8 cellular contexts compared by ENCODE assay signal in the genomic region with DNA sequence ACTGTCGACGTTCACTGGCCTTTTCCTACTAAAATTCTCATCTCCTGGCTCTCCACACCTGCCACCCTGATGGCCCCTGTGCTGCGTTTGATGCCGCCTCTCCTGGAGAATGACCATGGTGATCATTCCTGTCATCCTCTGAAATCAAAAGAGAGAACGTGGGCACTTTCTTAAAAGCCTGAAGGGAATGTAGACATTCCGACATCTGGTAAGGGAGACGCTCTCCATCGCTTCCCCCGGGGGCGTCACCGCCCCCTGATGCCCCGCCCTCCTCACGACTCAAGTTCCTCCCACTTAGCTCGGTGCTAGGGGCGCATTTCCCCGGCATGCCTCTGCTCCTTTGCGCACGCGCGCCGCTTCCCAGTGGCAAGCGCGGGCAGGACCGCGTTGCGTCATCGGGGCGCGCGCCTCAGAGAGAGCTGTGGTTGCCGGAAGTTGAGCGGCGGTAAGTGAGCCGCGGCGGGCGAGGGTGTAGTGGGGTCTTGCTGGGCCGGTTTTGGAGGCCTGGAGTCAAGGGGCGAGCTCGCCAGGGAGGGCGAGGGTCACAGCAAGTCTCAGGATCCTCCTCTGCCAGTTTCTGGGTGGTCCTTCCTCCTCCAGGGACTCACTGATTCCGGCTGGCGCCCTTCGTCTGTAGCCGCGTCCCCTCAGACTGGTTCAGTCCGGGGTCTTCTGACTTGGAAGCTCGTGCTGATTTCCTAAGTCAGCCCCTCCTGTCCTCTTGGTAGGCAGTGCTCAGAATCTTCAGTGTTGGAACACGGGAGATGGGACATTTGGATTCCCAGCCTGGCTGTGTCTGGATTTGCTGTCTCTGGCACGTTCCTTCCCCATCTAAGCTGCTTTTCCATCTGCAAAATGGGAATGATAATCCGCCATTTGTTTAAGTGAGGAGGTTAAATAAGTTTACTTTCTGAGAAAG. TPM values are rescaled to one million over a fixed set of nuclear protein-coding genes. Genes with fewer than 3 reads are reported as not detected.
A peak's percentile ranks its signal among the peaks of the same experiment; 100 is the strongest.
DNase-seq lines count a peak whose midpoint lies in the region; ATAC-seq and TF ChIP-seq lines count a peak whose summit lies in the region.

A gene with protein sequence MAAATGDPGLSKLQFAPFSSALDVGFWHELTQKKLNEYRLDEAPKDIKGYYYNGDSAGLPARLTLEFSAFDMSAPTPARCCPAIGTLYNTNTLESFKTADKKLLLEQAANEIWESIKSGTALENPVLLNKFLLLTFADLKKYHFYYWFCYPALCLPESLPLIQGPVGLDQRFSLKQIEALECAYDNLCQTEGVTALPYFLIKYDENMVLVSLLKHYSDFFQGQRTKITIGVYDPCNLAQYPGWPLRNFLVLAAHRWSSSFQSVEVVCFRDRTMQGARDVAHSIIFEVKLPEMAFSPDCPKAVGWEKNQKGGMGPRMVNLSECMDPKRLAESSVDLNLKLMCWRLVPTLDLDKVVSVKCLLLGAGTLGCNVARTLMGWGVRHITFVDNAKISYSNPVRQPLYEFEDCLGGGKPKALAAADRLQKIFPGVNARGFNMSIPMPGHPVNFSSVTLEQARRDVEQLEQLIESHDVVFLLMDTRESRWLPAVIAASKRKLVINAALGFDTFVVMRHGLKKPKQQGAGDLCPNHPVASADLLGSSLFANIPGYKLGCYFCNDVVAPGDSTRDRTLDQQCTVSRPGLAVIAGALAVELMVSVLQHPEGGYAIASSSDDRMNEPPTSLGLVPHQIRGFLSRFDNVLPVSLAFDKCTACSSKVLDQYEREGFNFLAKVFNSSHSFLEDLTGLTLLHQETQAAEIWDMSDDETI (plus strand): TSS at position 412 of the 919 bp plus-strand sequence. CDS start 26,299 bp downstream, outside the sequence.

- H3K4me3 ChIP-seq in epithelial cell of esophagus (ENCODE audit: low read length) (peak within 1 kb of the TSS; percentile 96), mucosa of descending colon (peak within 1 kb of the TSS; percentile 37)

- TF ChIP-seq CTCF in epithelial cell of esophagus (IDR thresholded peaks at IDR 0.05; ENCODE audit: insufficient read depth, low read depth, low read length, missing control alignments) (no peak), mucosa of descending colon (IDR thresholded peaks at IDR 0.05) (no peak)

- H3K27ac Mint-ChIP-seq in IgD-negative memory B cell = peak within 1 kb of the TSS; percentile 84 to 100 (median 98)

- ATAC-seq in GM21529 (IDR thresholded peaks at IDR 0.05; ENCODE audit: unreplicated experiment) (peak; percentile 98), mucosa of descending colon (peak; percentile 99)

- peaks cover 0 to 9% (median 0%) of the 10 kb centered on the region in 3 donors for H3K9me3 Mint-ChIP-seq in IgD-negative memory B cell

- peaks cover 16% of the 10 kb centered on the region for H3K4me1 ChIP-seq in mucosa of descending colon (ENCODE audit: low read depth)

- peaks cover 4% of the 10 kb centered on the region for H3K27me3 Mint-ChIP-seq in IgD-negative memory B cell

- peak within 1 kb of the TSS; percentile 86 to 99 (median 94) for H3K4me3 Mint-ChIP-seq in IgD-negative memory B cell

- peaks cover 15% of the 10 kb centered on the region for H3K36me3 Mint-ChIP-seq in IgD-negative memory B cell

- intact Hi-C loops in mucosa of descending colon (cut with DNase I, micrococcal nuclease) = no loop called here

- peak; percentile 87 for DNase-seq in DMS114 treated with DMSO at 0.1 percent for 48 hours (lab: John Stamatoyannopoulos, UW; ENCODE audit: unreplicated experiment)
- peak; percentile 30 for DNase-seq in OCI-M2 (lab: John Stamatoyannopoulos, UW; ENCODE audit: unreplicated experiment)
- DNase-seq in activated T-cell treated with anti-CD3 and anti-CD28 coated beads for 4 hours = peak; percentile 94
- DNase-seq in epithelial cell of esophagus (ENCODE audit: low read depth) = peak; percentile 97
- DNase-seq in mucosa of descending colon = peak; percentile 98
- peak; percentile 95 for DNase-seq in stimulated activated CD8-positive, alpha-beta memory T cell treated with anti-CD3 and anti-CD28 coated beads, Interleukin-4, amount 100 ng/mL, for 24 hours (ENCODE audit: low read depth)

- no peaks in the 10 kb centered on the region for H3K9me3 ChIP-seq in mucosa of descending colon

- no peaks in the 10 kb centered on the region for H3K36me3 ChIP-seq in mucosa of descending colon (ENCODE audit: low read depth)

- H3K4me1 Mint-ChIP-seq in IgD-negative memory B cell = peaks cover 28 to 37% (median 36%) of the 10 kb centered on the region in 3 donors

RNA-seq across cellular contexts. Expression of the gene that starts here (rescaled TPM):
- 18.1 TPM for polyA plus RNA-seq in IgD-negative memory B cell
- 10 to 100 TPM; 40.4 to 49.6 (median 43.3) TPM for total RNA-seq in mucosa of descending colon

Comparison
In these comparisons a context has a peak if more than half of its experiments do, and no peak if none do; other contexts are left out.
1. Peak in every context shown above with its lines: DNase-seq, ATAC-seq and H3K4me3 ChIP-seq.
2. DNase-seq: peak in every context shown above with its lines; median percentile 98 in mucosa of descending colon; 97 in epithelial cell of esophagus; 95 in stimulated activated CD8-positive, alpha-beta memory T cell treated with anti-CD3 and anti-CD28 coated beads, Interleukin-4, amount 100 ng/mL, for 24 hours; 94 in activated T-cell treated with anti-CD3 and anti-CD28 coated beads for 4 hours; 87 in DMS114 treated with DMSO at 0.1 percent for 48 hours; 30 in OCI-M2.